ENCODE assay signal across 1 cellular context in the genomic region with DNA sequence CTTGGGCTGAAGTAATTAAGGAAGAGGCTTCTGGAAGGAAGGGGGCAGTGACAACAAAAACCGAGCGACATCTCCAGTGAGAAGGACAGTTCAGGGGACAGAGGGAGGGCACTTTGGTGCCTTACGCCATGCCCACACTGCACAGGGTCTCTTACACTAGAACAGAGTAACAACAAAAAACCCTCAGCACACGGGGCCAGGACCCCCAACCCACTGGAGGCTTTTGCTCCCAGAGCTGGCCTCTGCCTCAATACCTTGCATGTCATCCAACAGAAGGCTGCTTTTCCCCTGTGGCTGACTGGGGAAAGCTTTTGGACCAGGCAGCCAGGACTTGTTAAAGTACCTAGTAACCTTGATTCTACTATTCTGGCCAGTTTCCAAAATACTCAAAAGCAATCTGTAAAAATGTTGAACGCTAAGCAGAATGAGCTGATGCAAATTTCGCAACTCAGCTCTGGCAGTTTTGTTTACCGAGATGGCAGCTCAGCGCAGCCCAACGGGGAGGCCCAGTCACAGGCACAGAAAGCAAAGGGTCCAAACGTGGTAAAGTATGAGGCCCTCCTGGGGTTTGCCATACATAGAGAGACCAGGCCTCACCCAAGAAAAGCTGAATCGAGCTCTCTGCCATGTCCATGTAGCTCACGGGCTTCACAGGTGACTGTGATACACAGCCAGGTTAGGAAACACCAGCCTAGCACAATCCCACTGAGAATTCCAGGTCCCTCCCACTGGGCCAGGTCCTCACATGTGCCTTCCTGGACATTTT.
A peak's percentile ranks its signal among the peaks of the same experiment; 100 is the strongest.
TF ChIP-seq lines count a peak whose summit lies in the region.

No MANE protein-coding gene starts in this region.

TF ChIP-seq in HepG2, 621 proteins besides CTCF, POLR2A, EP300 and RAD21 (continued from another document and continues in another):
- TF ChIP-seq PRMT3 (CRISPR knock-in tag; IDR thresholded peaks at IDR 0.05; ENCODE audit: borderline replicate concordance, low read depth): no peak
- 0 out of 2 replicates have a peak, but pooled peaks have one; percentile 36 for TF ChIP-seq MEIS2 (CRISPR knock-in tag; IDR thresholded peaks at IDR 0.05)
- TF ChIP-seq, protein P1, sequence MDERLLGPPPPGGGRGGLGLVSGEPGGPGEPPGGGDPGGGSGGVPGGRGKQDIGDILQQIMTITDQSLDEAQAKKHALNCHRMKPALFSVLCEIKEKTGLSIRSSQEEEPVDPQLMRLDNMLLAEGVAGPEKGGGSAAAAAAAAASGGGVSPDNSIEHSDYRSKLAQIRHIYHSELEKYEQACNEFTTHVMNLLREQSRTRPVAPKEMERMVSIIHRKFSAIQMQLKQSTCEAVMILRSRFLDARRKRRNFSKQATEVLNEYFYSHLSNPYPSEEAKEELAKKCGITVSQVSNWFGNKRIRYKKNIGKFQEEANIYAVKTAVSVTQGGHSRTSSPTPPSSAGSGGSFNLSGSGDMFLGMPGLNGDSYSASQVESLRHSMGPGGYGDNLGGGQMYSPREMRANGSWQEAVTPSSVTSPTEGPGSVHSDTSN (CRISPR knock-in tag; IDR thresholded peaks at IDR 0.05): no peak
- TF ChIP-seq PTBP1 (IDR thresholded peaks at IDR 0.05; ENCODE audit: low read depth, low read length, poor library complexity, severe bottlenecking): no peak
- TF ChIP-seq FOXC1 (CRISPR knock-in tag; IDR thresholded peaks at IDR 0.05; ENCODE audit: borderline replicate concordance): peak; percentile 72; the same call in 1 of the 2 replicates
- TF ChIP-seq ZNF761 (CRISPR knock-in tag; conservative IDR thresholded peaks at IDR 0.05): no peak
- no peak for TF ChIP-seq SAFB2 (CRISPR knock-in tag; IDR thresholded peaks at IDR 0.05; ENCODE audit: borderline replicate concordance, low read depth)
- TF ChIP-seq NFRKB (IDR thresholded peaks at IDR 0.05): no peak
- no peak for TF ChIP-seq ZNF451 (CRISPR knock-in tag; IDR thresholded peaks at IDR 0.05)
- no peak for TF ChIP-seq ZNF766 (CRISPR knock-in tag; IDR thresholded peaks at IDR 0.05; ENCODE audit: borderline replicate concordance)
- TF ChIP-seq KAT7 (CRISPR knock-in tag; IDR thresholded peaks at IDR 0.05; ENCODE audit: borderline replicate concordance): 0 out of 2 replicates have a peak, but pooled peaks have one; percentile 31
- TF ChIP-seq NR1H2 (CRISPR knock-in tag; IDR thresholded peaks at IDR 0.05; ENCODE audit: borderline replicate concordance, low read depth): no peak
- TF ChIP-seq NFE2 (CRISPR knock-in tag; IDR thresholded peaks at IDR 0.05): no peak
- TF ChIP-seq BORCS8-MEF2B (CRISPR knock-in tag; IDR thresholded peaks at IDR 0.05): no peak
- TF ChIP-seq JUND (CRISPR knock-in tag; IDR thresholded peaks at IDR 0.05): no peak
- TF ChIP-seq, protein P2, sequence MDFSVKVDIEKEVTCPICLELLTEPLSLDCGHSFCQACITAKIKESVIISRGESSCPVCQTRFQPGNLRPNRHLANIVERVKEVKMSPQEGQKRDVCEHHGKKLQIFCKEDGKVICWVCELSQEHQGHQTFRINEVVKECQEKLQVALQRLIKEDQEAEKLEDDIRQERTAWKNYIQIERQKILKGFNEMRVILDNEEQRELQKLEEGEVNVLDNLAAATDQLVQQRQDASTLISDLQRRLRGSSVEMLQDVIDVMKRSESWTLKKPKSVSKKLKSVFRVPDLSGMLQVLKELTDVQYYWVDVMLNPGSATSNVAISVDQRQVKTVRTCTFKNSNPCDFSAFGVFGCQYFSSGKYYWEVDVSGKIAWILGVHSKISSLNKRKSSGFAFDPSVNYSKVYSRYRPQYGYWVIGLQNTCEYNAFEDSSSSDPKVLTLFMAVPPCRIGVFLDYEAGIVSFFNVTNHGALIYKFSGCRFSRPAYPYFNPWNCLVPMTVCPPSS (IDR thresholded peaks at IDR 0.05): no peak
- TF ChIP-seq SPEN (CRISPR knock-in tag; IDR thresholded peaks at IDR 0.05; ENCODE audit: low read depth): peak; percentile 61; the same call in 1 of the 2 replicates
- TF ChIP-seq, protein P3, sequence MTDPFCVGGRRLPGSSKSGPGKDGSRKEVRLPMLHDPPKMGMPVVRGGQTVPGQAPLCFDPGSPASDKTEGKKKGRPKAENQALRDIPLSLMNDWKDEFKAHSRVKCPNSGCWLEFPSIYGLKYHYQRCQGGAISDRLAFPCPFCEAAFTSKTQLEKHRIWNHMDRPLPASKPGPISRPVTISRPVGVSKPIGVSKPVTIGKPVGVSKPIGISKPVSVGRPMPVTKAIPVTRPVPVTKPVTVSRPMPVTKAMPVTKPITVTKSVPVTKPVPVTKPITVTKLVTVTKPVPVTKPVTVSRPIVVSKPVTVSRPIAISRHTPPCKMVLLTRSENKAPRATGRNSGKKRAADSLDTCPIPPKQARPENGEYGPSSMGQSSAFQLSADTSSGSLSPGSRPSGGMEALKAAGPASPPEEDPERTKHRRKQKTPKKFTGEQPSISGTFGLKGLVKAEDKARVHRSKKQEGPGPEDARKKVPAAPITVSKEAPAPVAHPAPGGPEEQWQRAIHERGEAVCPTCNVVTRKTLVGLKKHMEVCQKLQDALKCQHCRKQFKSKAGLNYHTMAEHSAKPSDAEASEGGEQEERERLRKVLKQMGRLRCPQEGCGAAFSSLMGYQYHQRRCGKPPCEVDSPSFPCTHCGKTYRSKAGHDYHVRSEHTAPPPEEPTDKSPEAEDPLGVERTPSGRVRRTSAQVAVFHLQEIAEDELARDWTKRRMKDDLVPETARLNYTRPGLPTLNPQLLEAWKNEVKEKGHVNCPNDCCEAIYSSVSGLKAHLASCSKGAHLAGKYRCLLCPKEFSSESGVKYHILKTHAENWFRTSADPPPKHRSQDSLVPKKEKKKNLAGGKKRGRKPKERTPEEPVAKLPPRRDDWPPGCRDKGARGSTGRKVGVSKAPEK (CRISPR knock-in tag; IDR thresholded peaks at IDR 0.05; ENCODE audit: borderline replicate concordance): no peak
- TF ChIP-seq NONO (IDR thresholded peaks at IDR 0.05): no peak
- 0 out of 2 replicates have a peak, but pooled peaks have one; percentile 39 for TF ChIP-seq NONO (CRISPR knock-in tag; conservative IDR thresholded peaks at IDR 0.05)
- peak; percentile 42 to 44; a peak in 2 of 4 replicates for TF ChIP-seq MAFK (conservative IDR thresholded peaks at IDR 0.05 in 1 of 2, IDR thresholded peaks at IDR 0.05 in 1 of 2; ENCODE audit: low read length in 2 of 2)
- TF ChIP-seq SNRNP70 (IDR thresholded peaks at IDR 0.05; ENCODE audit: low read depth, low read length): no peak
- TF ChIP-seq, protein P4, sequence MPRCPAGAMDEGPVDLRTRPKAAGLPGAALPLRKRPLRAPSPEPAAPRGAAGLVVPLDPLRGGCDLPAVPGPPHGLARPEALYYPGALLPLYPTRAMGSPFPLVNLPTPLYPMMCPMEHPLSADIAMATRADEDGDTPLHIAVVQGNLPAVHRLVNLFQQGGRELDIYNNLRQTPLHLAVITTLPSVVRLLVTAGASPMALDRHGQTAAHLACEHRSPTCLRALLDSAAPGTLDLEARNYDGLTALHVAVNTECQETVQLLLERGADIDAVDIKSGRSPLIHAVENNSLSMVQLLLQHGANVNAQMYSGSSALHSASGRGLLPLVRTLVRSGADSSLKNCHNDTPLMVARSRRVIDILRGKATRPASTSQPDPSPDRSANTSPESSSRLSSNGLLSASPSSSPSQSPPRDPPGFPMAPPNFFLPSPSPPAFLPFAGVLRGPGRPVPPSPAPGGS (CRISPR knock-in tag; IDR thresholded peaks at IDR 0.05): no peak
- no peak for TF ChIP-seq SOX13 (IDR thresholded peaks at IDR 0.05)
- TF ChIP-seq SOX13 (CRISPR knock-in tag; conservative IDR thresholded peaks at IDR 0.05 in 1 of 2, IDR thresholded peaks at IDR 0.05 in 1 of 2): peak in 1 of 2 experiments; percentile 61; a peak in 1 of 4 replicates
- TF ChIP-seq, protein P5, sequence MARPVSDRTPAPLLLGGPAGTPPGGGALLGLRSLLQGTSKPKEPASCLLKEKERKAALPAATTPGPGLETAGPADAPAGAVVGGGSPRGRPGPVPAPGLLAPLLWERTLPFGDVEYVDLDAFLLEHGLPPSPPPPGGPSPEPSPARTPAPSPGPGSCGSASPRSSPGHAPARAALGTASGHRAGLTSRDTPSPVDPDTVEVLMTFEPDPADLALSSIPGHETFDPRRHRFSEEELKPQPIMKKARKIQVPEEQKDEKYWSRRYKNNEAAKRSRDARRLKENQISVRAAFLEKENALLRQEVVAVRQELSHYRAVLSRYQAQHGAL (CRISPR knock-in tag; IDR thresholded peaks at IDR 0.05; ENCODE audit: not compliant biosample characterization): no peak
- no peak for TF ChIP-seq MTF2 (CRISPR knock-in tag; IDR thresholded peaks at IDR 0.05; ENCODE audit: borderline replicate concordance)
- TF ChIP-seq, protein P6, sequence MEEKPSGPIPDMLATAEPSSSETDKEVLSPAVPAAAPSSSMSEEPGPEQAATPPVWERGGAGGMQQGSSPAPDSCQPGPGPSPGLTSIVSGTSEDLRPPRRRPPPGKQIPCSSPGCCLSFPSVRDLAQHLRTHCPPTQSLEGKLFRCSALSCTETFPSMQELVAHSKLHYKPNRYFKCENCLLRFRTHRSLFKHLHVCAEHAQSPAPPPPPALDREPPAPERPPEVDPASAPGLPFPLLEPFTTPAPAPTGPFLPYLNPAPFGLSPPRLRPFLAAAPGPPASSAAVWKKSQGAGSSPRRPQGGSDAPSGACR (CRISPR knock-in tag; IDR thresholded peaks at IDR 0.05): peak; percentile 46; the same call in 1 of the 2 replicates
- peak; percentile 79; the same call in 1 of the 2 replicates for TF ChIP-seq ZNF121 (CRISPR knock-in tag; IDR thresholded peaks at IDR 0.05)
- TF ChIP-seq ESRRA (CRISPR knock-in tag; IDR thresholded peaks at IDR 0.05; ENCODE audit: low read depth): no peak
- TF ChIP-seq, protein P7, sequence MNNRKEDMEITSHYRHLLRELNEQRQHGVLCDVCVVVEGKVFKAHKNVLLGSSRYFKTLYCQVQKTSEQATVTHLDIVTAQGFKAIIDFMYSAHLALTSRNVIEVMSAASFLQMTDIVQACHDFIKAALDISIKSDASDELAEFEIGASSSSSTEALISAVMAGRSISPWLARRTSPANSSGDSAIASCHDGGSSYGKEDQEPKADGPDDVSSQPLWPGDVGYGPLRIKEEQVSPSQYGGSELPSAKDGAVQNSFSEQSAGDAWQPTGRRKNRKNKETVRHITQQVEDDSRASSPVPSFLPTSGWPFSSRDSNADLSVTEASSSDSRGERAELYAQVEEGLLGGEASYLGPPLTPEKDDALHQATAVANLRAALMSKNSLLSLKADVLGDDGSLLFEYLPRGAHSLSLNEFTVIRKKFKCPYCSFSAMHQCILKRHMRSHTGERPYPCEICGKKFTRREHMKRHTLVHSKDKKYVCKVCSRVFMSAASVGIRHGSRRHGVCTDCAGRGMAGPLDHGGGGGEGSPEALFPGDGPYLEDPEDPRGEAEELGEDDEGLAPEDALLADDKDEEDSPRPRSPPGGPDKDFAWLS (CRISPR knock-in tag; IDR thresholded peaks at IDR 0.05; ENCODE audit: borderline replicate concordance): no peak
- TF ChIP-seq GTF2F1 (IDR thresholded peaks at IDR 0.05; ENCODE audit: low read length): no peak
- no peak for TF ChIP-seq ZNF749 (CRISPR knock-in tag; IDR thresholded peaks at IDR 0.05; ENCODE audit: borderline replicate concordance)
- TF ChIP-seq ZBTB1 (CRISPR knock-in tag; IDR thresholded peaks at IDR 0.05; ENCODE audit: borderline replicate concordance): no peak
- TF ChIP-seq, protein P8, sequence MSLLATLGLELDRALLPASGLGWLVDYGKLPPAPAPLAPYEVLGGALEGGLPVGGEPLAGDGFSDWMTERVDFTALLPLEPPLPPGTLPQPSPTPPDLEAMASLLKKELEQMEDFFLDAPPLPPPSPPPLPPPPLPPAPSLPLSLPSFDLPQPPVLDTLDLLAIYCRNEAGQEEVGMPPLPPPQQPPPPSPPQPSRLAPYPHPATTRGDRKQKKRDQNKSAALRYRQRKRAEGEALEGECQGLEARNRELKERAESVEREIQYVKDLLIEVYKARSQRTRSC (CRISPR knock-in tag; IDR thresholded peaks at IDR 0.05; ENCODE audit: low read depth): no peak
- no peak for TF ChIP-seq RAD51 (IDR thresholded peaks at IDR 0.05; ENCODE audit: borderline replicate concordance)
- TF ChIP-seq, protein P9, sequence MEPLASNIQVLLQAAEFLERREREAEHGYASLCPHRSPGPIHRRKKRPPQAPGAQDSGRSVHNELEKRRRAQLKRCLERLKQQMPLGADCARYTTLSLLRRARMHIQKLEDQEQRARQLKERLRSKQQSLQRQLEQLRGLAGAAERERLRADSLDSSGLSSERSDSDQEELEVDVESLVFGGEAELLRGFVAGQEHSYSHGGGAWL (CRISPR knock-in tag; IDR thresholded peaks at IDR 0.05): no peak
- no peak for TF ChIP-seq SP140L (CRISPR knock-in tag; IDR thresholded peaks at IDR 0.05; ENCODE audit: borderline replicate concordance)
- TF ChIP-seq, protein P10, sequence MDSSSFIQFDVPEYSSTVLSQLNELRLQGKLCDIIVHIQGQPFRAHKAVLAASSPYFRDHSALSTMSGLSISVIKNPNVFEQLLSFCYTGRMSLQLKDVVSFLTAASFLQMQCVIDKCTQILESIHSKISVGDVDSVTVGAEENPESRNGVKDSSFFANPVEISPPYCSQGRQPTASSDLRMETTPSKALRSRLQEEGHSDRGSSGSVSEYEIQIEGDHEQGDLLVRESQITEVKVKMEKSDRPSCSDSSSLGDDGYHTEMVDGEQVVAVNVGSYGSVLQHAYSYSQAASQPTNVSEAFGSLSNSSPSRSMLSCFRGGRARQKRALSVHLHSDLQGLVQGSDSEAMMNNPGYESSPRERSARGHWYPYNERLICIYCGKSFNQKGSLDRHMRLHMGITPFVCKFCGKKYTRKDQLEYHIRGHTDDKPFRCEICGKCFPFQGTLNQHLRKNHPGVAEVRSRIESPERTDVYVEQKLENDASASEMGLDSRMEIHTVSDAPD (CRISPR knock-in tag; IDR thresholded peaks at IDR 0.05): no peak; the same call in 1 of the 2 replicates
- no peak for TF ChIP-seq FIP1L1 (IDR thresholded peaks at IDR 0.05; ENCODE audit: borderline replicate concordance, insufficient read depth, low read depth, low read length)
- no peak for TF ChIP-seq ZNF296 (CRISPR knock-in tag; conservative IDR thresholded peaks at IDR 0.05)
- TF ChIP-seq ZNF468 (CRISPR knock-in tag; IDR thresholded peaks at IDR 0.05): no peak
- TF ChIP-seq ZNF230 (CRISPR knock-in tag; IDR thresholded peaks at IDR 0.05): no peak
- TF ChIP-seq, protein P11, sequence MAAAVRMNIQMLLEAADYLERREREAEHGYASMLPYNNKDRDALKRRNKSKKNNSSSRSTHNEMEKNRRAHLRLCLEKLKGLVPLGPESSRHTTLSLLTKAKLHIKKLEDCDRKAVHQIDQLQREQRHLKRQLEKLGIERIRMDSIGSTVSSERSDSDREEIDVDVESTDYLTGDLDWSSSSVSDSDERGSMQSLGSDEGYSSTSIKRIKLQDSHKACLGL (CRISPR knock-in tag; IDR thresholded peaks at IDR 0.05): no peak
- TF ChIP-seq, protein P12, sequence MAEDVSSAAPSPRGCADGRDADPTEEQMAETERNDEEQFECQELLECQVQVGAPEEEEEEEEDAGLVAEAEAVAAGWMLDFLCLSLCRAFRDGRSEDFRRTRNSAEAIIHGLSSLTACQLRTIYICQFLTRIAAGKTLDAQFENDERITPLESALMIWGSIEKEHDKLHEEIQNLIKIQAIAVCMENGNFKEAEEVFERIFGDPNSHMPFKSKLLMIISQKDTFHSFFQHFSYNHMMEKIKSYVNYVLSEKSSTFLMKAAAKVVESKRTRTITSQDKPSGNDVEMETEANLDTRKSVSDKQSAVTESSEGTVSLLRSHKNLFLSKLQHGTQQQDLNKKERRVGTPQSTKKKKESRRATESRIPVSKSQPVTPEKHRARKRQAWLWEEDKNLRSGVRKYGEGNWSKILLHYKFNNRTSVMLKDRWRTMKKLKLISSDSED (CRISPR knock-in tag; IDR thresholded peaks at IDR 0.05): no peak
- TF ChIP-seq TARDBP (CRISPR knock-in tag; IDR thresholded peaks at IDR 0.05): peak; percentile 46; the same call in 1 of the 2 replicates
